ENCODE assay signal across 9 cellular contexts in the genomic region with DNA sequence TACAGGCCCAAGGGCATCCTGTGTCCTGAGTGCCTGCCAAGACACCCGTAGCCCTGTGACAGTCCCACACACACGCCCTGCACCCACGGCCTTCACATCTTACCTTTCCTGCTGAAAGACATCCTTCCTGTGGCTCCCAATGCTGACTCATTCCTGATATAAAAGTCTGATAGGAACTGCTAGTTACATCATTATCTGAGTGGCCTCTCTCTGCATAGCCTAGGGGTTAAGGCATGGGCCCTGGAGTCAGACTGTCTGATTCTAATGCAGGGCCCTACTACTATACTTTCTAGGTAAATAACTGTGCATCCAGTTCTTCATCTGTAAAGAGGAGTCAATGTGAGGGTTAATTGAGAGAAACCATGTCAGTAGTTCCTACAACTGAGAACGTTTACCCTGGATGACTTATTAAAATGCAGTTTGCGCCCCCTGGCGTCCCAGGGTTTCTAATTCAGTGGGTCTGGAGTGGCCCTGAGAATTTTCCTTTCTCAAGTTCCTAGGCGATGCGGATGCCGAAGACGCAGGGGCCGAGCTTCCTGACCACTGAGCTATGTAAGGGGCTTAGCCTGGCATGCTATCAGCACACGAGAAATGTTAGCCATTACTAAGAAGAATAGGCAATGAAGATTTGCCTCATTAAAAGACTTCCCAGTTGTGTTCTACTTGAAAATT. TPM values are rescaled to one million over a fixed set of nuclear protein-coding genes. Genes with fewer than 3 reads are reported as not detected.
DNase-seq lines count a peak whose midpoint lies in the region; ATAC-seq and TF ChIP-seq lines count a peak whose summit lies in the region.
"Had no signal": no experiment of that assay in that cellular context is flagged by ENCODE, and none has a peak within 500 bp of the region (broad histone marks: within the 10 kb centered on the region; RNA-seq: fewer than 3 reads in every experiment).

No MANE protein-coding gene starts in this region.

- H3K27me3 ChIP-seq in breast epithelium (no peaks in the 10 kb centered on the region), kidney epithelial cell (ENCODE audit: control insufficient read depth, insufficient read depth, low read length) (peaks cover 3% of the 10 kb centered on the region)

- TF ChIP-seq CTCF in GM12875 (IDR thresholded peaks at IDR 0.05; ENCODE audit: borderline replicate concordance, insufficient read depth, low read depth, low read length), result peak; percentile 71
- TF ChIP-seq CTCF in VCaP (conservative IDR thresholded peaks at IDR 0.05), result peak; percentile 83
- peak in 2 of 3 donors; percentile 37 to 49 for TF ChIP-seq CTCF in breast epithelium (IDR thresholded peaks at IDR 0.05)
- peak; percentile 77 for TF ChIP-seq CTCF in kidney epithelial cell (IDR thresholded peaks at IDR 0.05; ENCODE audit: insufficient read depth, low read length, poor library complexity, severe bottlenecking)

- H3K4me1 ChIP-seq in breast epithelium, result no peaks in the 10 kb centered on the region

- H3K36me3 ChIP-seq in breast epithelium (no peaks in the 10 kb centered on the region), kidney epithelial cell (ENCODE audit: control insufficient read depth, insufficient read depth, low read length) (no peaks in the 10 kb centered on the region)

- H3K27ac ChIP-seq in VCaP (peak overlapping the region; percentile 26; the same call in 1 of the 2 replicates), breast epithelium (no peak overlapping the region)

- no peak for TF ChIP-seq POLR2A in breast epithelium (IDR thresholded peaks at IDR 0.05)

- DNase-seq in NCI-H2171 treated with DMSO at 0.1 percent for 48 hours (lab: John Stamatoyannopoulos, UW) (peak; percentile 51), breast epithelium (ENCODE audit: low spot score in 2 of 2) (peak; percentile 40 to 60), kidney epithelial cell (ENCODE audit: low read depth) (peak; percentile 54)
- DNase-seq in stimulated activated CD4-positive, alpha-beta T cell treated with anti-CD3 and anti-CD28 coated beads, Interleukin-1b, Interleukin-23, amount 100 ng/mL, for 24 hours (ENCODE audit: low read depth in 4 of 4, low spot score in 1 of 4), result peak; percentile 17 to 59 (median 46)

- peak; percentile 74 for ATAC-seq in HG02885 (IDR thresholded peaks at IDR 0.05; ENCODE audit: poor library complexity, unreplicated experiment)
- no peak for ATAC-seq in GM21381 (IDR thresholded peaks at IDR 0.05; ENCODE audit: unreplicated experiment)

- intact Hi-C loops in breast epithelium (cut with DNase I; ENCODE audit: low total_unique reads), result loop anchor here (10.0 kb wide), 1 partner anchor 141 kb away; no protein-coding TSS in a partner anchor

- no peaks in the 10 kb centered on the region for H3K9me3 ChIP-seq in breast epithelium

- H3K4me3 ChIP-seq in GM12875 (ENCODE audit: low read depth, low read length) (no peak overlapping the region), breast epithelium (no peak overlapping the region), kidney epithelial cell (ENCODE audit: low read depth, low read length) (no peak overlapping the region)

RNA-seq across cellular contexts. Expression of a gene that starts 6.0 kb away (rescaled TPM):
- not detected for total RNA-seq in breast epithelium
- not detected in 2 replicates for total RNA-seq in kidney epithelial cell
- total RNA-seq: skeletal muscle tissue had no signal
